1 cellular context compared by ENCODE assay signal in genomic region chr9:71245651-71246050, GRCh38.
TF ChIP-seq lines count a peak whose summit lies in the region.

No MANE protein-coding gene starts in this region.

TF ChIP-seq in GM23338, 12 proteins besides CTCF, POLR2A, EP300 and RAD21:
- TF ChIP-seq, protein P1, sequence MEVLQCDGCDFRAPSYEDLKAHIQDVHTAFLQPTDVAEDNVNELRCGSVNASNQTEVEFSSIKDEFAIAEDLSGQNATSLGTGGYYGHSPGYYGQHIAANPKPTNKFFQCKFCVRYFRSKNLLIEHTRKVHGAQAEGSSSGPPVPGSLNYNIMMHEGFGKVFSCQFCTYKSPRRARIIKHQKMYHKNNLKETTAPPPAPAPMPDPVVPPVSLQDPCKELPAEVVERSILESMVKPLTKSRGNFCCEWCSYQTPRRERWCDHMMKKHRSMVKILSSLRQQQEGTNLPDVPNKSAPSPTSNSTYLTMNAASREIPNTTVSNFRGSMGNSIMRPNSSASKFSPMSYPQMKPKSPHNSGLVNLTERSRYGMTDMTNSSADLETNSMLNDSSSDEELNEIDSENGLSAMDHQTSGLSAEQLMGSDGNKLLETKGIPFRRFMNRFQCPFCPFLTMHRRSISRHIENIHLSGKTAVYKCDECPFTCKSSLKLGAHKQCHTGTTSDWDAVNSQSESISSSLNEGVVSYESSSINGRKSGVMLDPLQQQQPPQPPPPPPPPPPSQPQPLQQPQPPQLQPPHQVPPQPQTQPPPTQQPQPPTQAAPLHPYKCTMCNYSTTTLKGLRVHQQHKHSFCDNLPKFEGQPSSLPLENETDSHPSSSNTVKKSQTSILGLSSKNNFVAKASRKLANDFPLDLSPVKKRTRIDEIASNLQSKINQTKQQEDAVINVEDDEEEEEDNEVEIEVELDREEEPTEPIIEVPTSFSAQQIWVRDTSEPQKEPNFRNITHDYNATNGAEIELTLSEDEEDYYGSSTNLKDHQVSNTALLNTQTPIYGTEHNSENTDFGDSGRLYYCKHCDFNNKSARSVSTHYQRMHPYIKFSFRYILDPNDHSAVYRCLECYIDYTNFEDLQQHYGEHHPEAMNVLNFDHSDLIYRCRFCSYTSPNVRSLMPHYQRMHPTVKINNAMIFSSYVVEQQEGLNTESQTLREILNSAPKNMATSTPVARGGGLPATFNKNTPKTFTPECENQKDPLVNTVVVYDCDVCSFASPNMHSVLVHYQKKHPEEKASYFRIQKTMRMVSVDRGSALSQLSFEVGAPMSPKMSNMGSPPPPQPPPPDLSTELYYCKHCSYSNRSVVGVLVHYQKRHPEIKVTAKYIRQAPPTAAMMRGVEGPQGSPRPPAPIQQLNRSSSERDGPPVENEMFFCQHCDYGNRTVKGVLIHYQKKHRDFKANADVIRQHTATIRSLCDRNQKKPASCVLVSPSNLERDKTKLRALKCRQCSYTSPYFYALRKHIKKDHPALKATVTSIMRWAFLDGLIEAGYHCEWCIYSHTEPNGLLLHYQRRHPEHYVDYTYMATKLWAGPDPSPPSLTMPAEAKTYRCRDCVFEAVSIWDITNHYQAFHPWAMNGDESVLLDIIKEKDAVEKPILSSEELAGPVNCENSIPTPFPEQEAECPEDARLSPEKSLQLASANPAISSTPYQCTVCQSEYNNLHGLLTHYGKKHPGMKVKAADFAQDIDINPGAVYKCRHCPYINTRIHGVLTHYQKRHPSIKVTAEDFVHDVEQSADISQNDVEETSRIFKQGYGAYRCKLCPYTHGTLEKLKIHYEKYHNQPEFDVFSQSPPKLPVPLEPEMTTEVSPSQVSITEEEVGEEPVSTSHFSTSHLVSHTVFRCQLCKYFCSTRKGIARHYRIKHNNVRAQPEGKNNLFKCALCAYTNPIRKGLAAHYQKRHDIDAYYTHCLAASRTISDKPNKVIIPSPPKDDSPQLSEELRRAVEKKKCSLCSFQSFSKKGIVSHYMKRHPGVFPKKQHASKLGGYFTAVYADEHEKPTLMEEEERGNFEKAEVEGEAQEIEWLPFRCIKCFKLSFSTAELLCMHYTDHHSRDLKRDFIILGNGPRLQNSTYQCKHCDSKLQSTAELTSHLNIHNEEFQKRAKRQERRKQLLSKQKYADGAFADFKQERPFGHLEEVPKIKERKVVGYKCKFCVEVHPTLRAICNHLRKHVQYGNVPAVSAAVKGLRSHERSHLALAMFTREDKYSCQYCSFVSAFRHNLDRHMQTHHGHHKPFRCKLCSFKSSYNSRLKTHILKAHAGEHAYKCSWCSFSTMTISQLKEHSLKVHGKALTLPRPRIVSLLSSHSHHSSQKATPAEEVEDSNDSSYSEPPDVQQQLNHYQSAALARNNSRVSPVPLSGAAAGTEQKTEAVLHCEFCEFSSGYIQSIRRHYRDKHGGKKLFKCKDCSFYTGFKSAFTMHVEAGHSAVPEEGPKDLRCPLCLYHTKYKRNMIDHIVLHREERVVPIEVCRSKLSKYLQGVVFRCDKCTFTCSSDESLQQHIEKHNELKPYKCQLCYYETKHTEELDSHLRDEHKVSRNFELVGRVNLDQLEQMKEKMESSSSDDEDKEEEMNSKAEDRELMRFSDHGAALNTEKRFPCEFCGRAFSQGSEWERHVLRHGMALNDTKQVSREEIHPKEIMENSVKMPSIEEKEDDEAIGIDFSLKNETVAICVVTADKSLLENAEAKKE (CRISPR knock-in tag; IDR thresholded peaks at IDR 0.05) = 0 out of 2 replicates have a peak, but pooled peaks have one; percentile 25
- TF ChIP-seq ZNF331 (CRISPR knock-in tag; IDR thresholded peaks at IDR 0.05; ENCODE audit: low read depth) (no peak), STAT1 (IDR thresholded peaks at IDR 0.05; ENCODE audit: unreplicated experiment) (no peak)
TF ChIP-seq in GM23338: peak in this region for 1.
